In the genomic region with DNA sequence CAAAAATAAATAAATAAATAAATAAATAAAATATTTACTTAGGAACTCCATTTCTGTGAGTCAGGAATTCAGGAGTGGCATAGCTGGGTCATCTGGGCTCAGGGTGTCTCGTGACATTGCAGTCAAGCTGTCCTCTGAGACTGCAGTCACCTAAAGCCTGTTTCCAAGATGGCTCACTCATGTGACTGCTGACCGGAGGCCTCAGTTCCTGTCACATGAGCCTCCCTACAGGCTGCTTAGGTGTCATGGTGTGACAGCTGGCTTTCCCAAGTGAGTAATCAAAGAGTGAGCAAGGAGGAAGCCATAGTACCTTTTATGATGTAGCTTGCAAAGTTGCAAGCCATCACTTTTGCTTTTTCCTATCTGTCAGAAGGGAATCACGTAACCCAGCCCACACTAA, we compare ENCODE assay signal across 1 cellular context.
TF ChIP-seq lines count a peak whose summit lies in the region.

No MANE protein-coding gene starts in this region.

TF ChIP-seq in K562, 482 proteins besides CTCF, POLR2A, EP300 and RAD21 (continued from another document):
- TF ChIP-seq, protein P1, sequence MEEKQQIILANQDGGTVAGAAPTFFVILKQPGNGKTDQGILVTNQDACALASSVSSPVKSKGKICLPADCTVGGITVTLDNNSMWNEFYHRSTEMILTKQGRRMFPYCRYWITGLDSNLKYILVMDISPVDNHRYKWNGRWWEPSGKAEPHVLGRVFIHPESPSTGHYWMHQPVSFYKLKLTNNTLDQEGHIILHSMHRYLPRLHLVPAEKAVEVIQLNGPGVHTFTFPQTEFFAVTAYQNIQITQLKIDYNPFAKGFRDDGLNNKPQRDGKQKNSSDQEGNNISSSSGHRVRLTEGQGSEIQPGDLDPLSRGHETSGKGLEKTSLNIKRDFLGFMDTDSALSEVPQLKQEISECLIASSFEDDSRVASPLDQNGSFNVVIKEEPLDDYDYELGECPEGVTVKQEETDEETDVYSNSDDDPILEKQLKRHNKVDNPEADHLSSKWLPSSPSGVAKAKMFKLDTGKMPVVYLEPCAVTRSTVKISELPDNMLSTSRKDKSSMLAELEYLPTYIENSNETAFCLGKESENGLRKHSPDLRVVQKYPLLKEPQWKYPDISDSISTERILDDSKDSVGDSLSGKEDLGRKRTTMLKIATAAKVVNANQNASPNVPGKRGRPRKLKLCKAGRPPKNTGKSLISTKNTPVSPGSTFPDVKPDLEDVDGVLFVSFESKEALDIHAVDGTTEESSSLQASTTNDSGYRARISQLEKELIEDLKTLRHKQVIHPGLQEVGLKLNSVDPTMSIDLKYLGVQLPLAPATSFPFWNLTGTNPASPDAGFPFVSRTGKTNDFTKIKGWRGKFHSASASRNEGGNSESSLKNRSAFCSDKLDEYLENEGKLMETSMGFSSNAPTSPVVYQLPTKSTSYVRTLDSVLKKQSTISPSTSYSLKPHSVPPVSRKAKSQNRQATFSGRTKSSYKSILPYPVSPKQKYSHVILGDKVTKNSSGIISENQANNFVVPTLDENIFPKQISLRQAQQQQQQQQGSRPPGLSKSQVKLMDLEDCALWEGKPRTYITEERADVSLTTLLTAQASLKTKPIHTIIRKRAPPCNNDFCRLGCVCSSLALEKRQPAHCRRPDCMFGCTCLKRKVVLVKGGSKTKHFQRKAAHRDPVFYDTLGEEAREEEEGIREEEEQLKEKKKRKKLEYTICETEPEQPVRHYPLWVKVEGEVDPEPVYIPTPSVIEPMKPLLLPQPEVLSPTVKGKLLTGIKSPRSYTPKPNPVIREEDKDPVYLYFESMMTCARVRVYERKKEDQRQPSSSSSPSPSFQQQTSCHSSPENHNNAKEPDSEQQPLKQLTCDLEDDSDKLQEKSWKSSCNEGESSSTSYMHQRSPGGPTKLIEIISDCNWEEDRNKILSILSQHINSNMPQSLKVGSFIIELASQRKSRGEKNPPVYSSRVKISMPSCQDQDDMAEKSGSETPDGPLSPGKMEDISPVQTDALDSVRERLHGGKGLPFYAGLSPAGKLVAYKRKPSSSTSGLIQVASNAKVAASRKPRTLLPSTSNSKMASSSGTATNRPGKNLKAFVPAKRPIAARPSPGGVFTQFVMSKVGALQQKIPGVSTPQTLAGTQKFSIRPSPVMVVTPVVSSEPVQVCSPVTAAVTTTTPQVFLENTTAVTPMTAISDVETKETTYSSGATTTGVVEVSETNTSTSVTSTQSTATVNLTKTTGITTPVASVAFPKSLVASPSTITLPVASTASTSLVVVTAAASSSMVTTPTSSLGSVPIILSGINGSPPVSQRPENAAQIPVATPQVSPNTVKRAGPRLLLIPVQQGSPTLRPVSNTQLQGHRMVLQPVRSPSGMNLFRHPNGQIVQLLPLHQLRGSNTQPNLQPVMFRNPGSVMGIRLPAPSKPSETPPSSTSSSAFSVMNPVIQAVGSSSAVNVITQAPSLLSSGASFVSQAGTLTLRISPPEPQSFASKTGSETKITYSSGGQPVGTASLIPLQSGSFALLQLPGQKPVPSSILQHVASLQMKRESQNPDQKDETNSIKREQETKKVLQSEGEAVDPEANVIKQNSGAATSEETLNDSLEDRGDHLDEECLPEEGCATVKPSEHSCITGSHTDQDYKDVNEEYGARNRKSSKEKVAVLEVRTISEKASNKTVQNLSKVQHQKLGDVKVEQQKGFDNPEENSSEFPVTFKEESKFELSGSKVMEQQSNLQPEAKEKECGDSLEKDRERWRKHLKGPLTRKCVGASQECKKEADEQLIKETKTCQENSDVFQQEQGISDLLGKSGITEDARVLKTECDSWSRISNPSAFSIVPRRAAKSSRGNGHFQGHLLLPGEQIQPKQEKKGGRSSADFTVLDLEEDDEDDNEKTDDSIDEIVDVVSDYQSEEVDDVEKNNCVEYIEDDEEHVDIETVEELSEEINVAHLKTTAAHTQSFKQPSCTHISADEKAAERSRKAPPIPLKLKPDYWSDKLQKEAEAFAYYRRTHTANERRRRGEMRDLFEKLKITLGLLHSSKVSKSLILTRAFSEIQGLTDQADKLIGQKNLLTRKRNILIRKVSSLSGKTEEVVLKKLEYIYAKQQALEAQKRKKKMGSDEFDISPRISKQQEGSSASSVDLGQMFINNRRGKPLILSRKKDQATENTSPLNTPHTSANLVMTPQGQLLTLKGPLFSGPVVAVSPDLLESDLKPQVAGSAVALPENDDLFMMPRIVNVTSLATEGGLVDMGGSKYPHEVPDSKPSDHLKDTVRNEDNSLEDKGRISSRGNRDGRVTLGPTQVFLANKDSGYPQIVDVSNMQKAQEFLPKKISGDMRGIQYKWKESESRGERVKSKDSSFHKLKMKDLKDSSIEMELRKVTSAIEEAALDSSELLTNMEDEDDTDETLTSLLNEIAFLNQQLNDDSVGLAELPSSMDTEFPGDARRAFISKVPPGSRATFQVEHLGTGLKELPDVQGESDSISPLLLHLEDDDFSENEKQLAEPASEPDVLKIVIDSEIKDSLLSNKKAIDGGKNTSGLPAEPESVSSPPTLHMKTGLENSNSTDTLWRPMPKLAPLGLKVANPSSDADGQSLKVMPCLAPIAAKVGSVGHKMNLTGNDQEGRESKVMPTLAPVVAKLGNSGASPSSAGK (IDR thresholded peaks at IDR 0.05): 0 out of 2 replicates have a peak, but pooled peaks have one; percentile 38
- TF ChIP-seq ZSCAN29 (IDR thresholded peaks at IDR 0.05): no peak
- peak; percentile 21; the same call in 1 of the 2 replicates for TF ChIP-seq L3MBTL2 (IDR thresholded peaks at IDR 0.05)
- TF ChIP-seq C11orf30 (IDR thresholded peaks at IDR 0.05; ENCODE audit: low read depth): peak; percentile 28; the same call in 1 of the 2 replicates
- 0 out of 2 replicates have a peak, but pooled peaks have one; percentile 29 for TF ChIP-seq DDX20 (tag; IDR thresholded peaks at IDR 0.05; ENCODE audit: low read depth)
- no peak for TF ChIP-seq BCL6 (CRISPR knock-in tag; IDR thresholded peaks at IDR 0.05)
- peak; percentile 60; the same call in 1 of the 2 replicates for TF ChIP-seq ZNF766 (CRISPR knock-in tag; conservative IDR thresholded peaks at IDR 0.05)
- TF ChIP-seq IFI16 (CRISPR knock-in tag; IDR thresholded peaks at IDR 0.05): no peak
- TF ChIP-seq ELF1 (tag; IDR thresholded peaks at IDR 0.05): 0 out of 2 replicates have a peak, but pooled peaks have one; percentile 24
- peak; percentile 72 for TF ChIP-seq BHLHE40 (IDR thresholded peaks at IDR 0.05; ENCODE audit: low read length)
- peak; percentile 31; the same call in 1 of the 2 replicates for TF ChIP-seq EP400 (IDR thresholded peaks at IDR 0.05)
- TF ChIP-seq NR2C2 (CRISPR knock-in tag; IDR thresholded peaks at IDR 0.05): no peak
- no peak for TF ChIP-seq NR2C2 (tag; IDR thresholded peaks at IDR 0.05)
- 0 out of 2 replicates have a peak, but pooled peaks have one; percentile 22 for TF ChIP-seq MAFG (tag; conservative IDR thresholded peaks at IDR 0.05)
- TF ChIP-seq ARNT (IDR thresholded peaks at IDR 0.05): no peak
- no peak for TF ChIP-seq NR4A1 (CRISPR knock-in tag; IDR thresholded peaks at IDR 0.05)
- peak; percentile 50; the same call in 1 of the 2 replicates for TF ChIP-seq NR4A1 (tag; IDR thresholded peaks at IDR 0.05)
- peak; percentile 54; the same call in 1 of the 2 replicates for TF ChIP-seq MITF (IDR thresholded peaks at IDR 0.05)
- no peak for TF ChIP-seq ZNF561 (CRISPR knock-in tag; conservative IDR thresholded peaks at IDR 0.05)
- peak; percentile 28 to 88 (median 75) for TF ChIP-seq YY1 (IDR thresholded peaks at IDR 0.05; ENCODE audit: borderline replicate concordance in 1 of 3, control insufficient read depth in 1 of 3, extremely low read depth in 1 of 3, insufficient read depth in 3 of 3, insufficient read length in 1 of 3, insufficient replicate concordance in 2 of 3, low read depth in 1 of 3, low read length in 2 of 3)
- TF ChIP-seq, protein P2, sequence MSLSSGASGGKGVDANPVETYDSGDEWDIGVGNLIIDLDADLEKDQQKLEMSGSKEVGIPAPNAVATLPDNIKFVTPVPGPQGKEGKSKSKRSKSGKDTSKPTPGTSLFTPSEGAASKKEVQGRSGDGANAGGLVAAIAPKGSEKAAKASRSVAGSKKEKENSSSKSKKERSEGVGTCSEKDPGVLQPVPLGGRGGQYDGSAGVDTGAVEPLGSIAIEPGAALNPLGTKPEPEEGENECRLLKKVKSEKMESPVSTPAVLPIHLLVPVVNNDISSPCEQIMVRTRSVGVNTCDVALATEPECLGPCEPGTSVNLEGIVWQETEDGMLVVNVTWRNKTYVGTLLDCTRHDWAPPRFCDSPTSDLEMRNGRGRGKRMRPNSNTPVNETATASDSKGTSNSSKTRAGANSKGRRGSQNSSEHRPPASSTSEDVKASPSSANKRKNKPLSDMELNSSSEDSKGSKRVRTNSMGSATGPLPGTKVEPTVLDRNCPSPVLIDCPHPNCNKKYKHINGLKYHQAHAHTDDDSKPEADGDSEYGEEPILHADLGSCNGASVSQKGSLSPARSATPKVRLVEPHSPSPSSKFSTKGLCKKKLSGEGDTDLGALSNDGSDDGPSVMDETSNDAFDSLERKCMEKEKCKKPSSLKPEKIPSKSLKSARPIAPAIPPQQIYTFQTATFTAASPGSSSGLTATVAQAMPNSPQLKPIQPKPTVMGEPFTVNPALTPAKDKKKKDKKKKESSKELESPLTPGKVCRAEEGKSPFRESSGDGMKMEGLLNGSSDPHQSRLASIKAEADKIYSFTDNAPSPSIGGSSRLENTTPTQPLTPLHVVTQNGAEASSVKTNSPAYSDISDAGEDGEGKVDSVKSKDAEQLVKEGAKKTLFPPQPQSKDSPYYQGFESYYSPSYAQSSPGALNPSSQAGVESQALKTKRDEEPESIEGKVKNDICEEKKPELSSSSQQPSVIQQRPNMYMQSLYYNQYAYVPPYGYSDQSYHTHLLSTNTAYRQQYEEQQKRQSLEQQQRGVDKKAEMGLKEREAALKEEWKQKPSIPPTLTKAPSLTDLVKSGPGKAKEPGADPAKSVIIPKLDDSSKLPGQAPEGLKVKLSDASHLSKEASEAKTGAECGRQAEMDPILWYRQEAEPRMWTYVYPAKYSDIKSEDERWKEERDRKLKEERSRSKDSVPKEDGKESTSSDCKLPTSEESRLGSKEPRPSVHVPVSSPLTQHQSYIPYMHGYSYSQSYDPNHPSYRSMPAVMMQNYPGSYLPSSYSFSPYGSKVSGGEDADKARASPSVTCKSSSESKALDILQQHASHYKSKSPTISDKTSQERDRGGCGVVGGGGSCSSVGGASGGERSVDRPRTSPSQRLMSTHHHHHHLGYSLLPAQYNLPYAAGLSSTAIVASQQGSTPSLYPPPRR (CRISPR knock-in tag; IDR thresholded peaks at IDR 0.05; ENCODE audit: borderline replicate concordance): no peak
- peak; percentile 68 for TF ChIP-seq SMAD4 (CRISPR knock-in tag; conservative IDR thresholded peaks at IDR 0.05)
- peak; percentile 73 for TF ChIP-seq DMBX1 (CRISPR knock-in tag; IDR thresholded peaks at IDR 0.05; ENCODE audit: borderline replicate concordance)
- TF ChIP-seq, protein P3, sequence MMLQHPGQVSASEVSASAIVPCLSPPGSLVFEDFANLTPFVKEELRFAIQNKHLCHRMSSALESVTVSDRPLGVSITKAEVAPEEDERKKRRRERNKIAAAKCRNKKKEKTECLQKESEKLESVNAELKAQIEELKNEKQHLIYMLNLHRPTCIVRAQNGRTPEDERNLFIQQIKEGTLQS (IDR thresholded peaks at IDR 0.05): peak; percentile 43; the same call in 1 of the 2 replicates
- TF ChIP-seq, protein P3 (CRISPR knock-in tag; conservative IDR thresholded peaks at IDR 0.05): no peak
- peak; percentile 50; the same call in 1 of the 2 replicates for TF ChIP-seq CXXC5 (CRISPR knock-in tag; IDR thresholded peaks at IDR 0.05)
- TF ChIP-seq JUND (IDR thresholded peaks at IDR 0.05; ENCODE audit: borderline replicate concordance, low read depth, low read length): 0 out of 2 replicates have a peak, but pooled peaks have one; percentile 14
- peak; percentile 27; the same call in 1 of the 3 replicates for TF ChIP-seq JUND (tag; IDR thresholded peaks at IDR 0.05; ENCODE audit: borderline replicate concordance, low read depth, low read length)
- TF ChIP-seq, protein P4, sequence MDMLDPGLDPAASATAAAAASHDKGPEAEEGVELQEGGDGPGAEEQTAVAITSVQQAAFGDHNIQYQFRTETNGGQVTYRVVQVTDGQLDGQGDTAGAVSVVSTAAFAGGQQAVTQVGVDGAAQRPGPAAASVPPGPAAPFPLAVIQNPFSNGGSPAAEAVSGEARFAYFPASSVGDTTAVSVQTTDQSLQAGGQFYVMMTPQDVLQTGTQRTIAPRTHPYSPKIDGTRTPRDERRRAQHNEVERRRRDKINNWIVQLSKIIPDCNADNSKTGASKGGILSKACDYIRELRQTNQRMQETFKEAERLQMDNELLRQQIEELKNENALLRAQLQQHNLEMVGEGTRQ (CRISPR knock-in tag; IDR thresholded peaks at IDR 0.05): peak; percentile 86
- peak; percentile 72 for TF ChIP-seq ZNF644 (tag; IDR thresholded peaks at IDR 0.05; ENCODE audit: low read depth)
- TF ChIP-seq ETV1 (tag; conservative IDR thresholded peaks at IDR 0.05; ENCODE audit: low read depth): peak; percentile 67
- TF ChIP-seq ZSCAN32 (CRISPR knock-in tag; IDR thresholded peaks at IDR 0.05): no peak
- TF ChIP-seq SREBF1 (IDR thresholded peaks at IDR 0.05; ENCODE audit: borderline replicate concordance, low read depth, low read length): no peak
- TF ChIP-seq, protein P5, sequence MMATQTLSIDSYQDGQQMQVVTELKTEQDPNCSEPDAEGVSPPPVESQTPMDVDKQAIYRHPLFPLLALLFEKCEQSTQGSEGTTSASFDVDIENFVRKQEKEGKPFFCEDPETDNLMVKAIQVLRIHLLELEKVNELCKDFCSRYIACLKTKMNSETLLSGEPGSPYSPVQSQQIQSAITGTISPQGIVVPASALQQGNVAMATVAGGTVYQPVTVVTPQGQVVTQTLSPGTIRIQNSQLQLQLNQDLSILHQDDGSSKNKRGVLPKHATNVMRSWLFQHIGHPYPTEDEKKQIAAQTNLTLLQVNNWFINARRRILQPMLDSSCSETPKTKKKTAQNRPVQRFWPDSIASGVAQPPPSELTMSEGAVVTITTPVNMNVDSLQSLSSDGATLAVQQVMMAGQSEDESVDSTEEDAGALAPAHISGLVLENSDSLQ (IDR thresholded peaks at IDR 0.05): peak; percentile 49
